Comparison of ENCODE assay signal across 8 cellular contexts in the genomic region with DNA sequence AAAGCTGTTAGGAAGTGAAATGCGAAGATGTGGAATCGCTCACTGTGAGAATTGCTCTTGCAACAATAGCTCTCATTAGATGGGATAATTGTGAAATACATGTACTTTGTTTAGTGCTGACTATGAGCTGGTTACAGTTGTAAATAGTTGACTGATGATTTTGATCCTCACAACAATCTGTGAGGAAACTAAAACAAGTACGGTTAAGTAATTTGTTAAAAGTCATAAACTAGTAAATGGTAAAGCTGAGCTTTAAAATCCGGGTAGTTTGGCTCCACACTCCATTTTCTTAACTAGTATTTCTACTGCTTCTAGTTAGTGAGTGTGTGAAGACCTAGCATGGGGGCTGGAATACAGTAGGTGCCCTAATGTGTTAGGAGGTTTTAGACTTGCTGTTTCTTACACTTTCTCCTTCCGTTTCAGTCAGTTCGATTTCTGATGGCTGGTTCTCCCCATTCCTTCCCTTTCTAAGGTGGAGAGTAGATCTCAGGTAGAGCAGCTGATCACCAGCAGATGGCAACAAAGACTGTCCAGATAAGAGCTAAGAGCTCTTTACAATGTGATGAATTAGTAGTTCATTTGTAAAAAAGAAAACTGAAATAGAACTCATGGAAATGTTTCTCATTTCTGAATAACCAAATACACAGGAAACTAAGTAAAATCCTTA. TPM values are rescaled to one million over a fixed set of nuclear protein-coding genes. Genes with fewer than 3 reads are reported as not detected.
DNase-seq lines count a peak whose midpoint lies in the region; ATAC-seq and TF ChIP-seq lines count a peak whose summit lies in the region.

No MANE protein-coding gene starts in this region.

- H3K4me1 ChIP-seq in KMS-11 (ENCODE audit: low read depth, poor library complexity, severe bottlenecking) (peaks cover 18% of the 10 kb centered on the region), OCI-LY7 (ENCODE audit: insufficient read depth, low read length, poor library complexity, severe bottlenecking) (peaks cover 32% of the 10 kb centered on the region), body of pancreas (peaks cover 34% of the 10 kb centered on the region), liver (ENCODE audit: control insufficient read depth in 4 of 4, insufficient read depth in 4 of 4, low read length in 3 of 4) (peaks cover 2 to 29% (median 4%) of the 10 kb centered on the region in 4 donors), uterus (peaks cover 0 to 12% of the 10 kb centered on the region in 2 donors)

- TF ChIP-seq POLR2A in body of pancreas (IDR thresholded peaks at IDR 0.05): no peak
- TF ChIP-seq POLR2A in uterus (IDR thresholded peaks at IDR 0.05): no peak

- H3K27me3 ChIP-seq in KMS-11 (ENCODE audit: insufficient read depth, low read depth): no peaks in the 10 kb centered on the region
- H3K27me3 ChIP-seq in body of pancreas: no peaks in the 10 kb centered on the region
- no peaks in the 10 kb centered on the region for H3K27me3 ChIP-seq in liver (ENCODE audit: control insufficient read depth in 4 of 4, insufficient read depth in 4 of 4, low read length in 3 of 4)
- H3K27me3 ChIP-seq in uterus: peaks cover 0 to 4% of the 10 kb centered on the region in 2 donors

- H3K9ac ChIP-seq in KMS-11 (no peak overlapping the region), liver (ENCODE audit: low read depth in 1 of 2, low read length in 2 of 2) (no peak overlapping the region)

- TF ChIP-seq RAD21 in liver (IDR thresholded peaks at IDR 0.05): peak; percentile 85 to 91

- POLR2A ChIA-PET in OCI-LY7 (lab: Charles Lee): interaction anchor here (0.9 to 3.5 kb wide), 7 partner anchors 8 to 369 kb away, joined by 3 to 12 read pairs (median 3); a partner anchor contains a TSS

- no peaks in the 10 kb centered on the region for H3K9me2 ChIP-seq in OCI-LY7 (ENCODE audit: insufficient read depth, low read length)

- H3K9me3 ChIP-seq in OCI-LY7 (ENCODE audit: low read length) (no peaks in the 10 kb centered on the region), body of pancreas (no peaks in the 10 kb centered on the region), liver (ENCODE audit: control insufficient read depth in 4 of 4, low read length in 3 of 4) (no peaks in the 10 kb centered on the region), uterus (no peaks in the 10 kb centered on the region)

- peak overlapping the region; percentile 2 for H3K4me2 ChIP-seq in KMS-11
- H3K4me2 ChIP-seq in OCI-LY7 (ENCODE audit: low read length): peak overlapping the region; percentile 11; the same call in 1 of the 2 replicates

- DNase-seq in AG09309 (ENCODE audit: low read depth): no peak
- peak; percentile 44 for DNase-seq in GM10266 (ENCODE audit: extremely low spot score)
- peak; percentile 56 for DNase-seq in OCI-LY7 (ENCODE audit: low spot score)
- peak; percentile 26 to 61 (median 49) for DNase-seq in body of pancreas
- DNase-seq in uterus: no peak

- no peaks in the 10 kb centered on the region for H4K20me1 ChIP-seq in KMS-11 (ENCODE audit: insufficient read depth)
- H4K20me1 ChIP-seq in OCI-LY7 (ENCODE audit: insufficient read depth, low read length): no peaks in the 10 kb centered on the region

- H3K27ac ChIP-seq in KMS-11 (no peak overlapping the region), OCI-LY7 (ENCODE audit: low read depth, low read length, poor library complexity, severe bottlenecking) (no peak overlapping the region), body of pancreas (no peak overlapping the region), liver (ENCODE audit: low read depth in 1 of 2, low read length in 2 of 2) (no peak overlapping the region), uterus (no peak overlapping the region)

- H3K79me2 ChIP-seq in KMS-11 (ENCODE audit: insufficient read depth, low read depth) (no peaks in the 10 kb centered on the region), OCI-LY7 (ENCODE audit: insufficient read depth, low read depth, low read length) (no peaks in the 10 kb centered on the region)

- BruUV-seq in OCI-LY7 (replicated peaks; lab: Mats Ljungman, UMichigan): no TSS peak

- H3K4me3 ChIP-seq in AG09309 (ENCODE audit: control insufficient read depth, low read depth, low read length) (no peak overlapping the region), KMS-11 (IDR thresholded peaks at IDR 0.05; ENCODE audit: insufficient read depth, low read depth, low read length) (no peak overlapping the region), OCI-LY7 (ENCODE audit: low read depth, low read length, poor library complexity, severe bottlenecking) (no peak overlapping the region), body of pancreas (no peak overlapping the region), liver (ENCODE audit: low read depth in 1 of 3, low read length in 3 of 3) (no peak overlapping the region), uterus (no peak overlapping the region)

- intact Hi-C loops in OCI-LY7 (cut with micrococcal nuclease; ENCODE audit: unreplicated experiment) (loop anchor here (1.0 to 10.0 kb wide), 6 partner anchors 98 to 1136 kb away; a partner anchor contains a TSS), body of pancreas (cut with DNase I) (loop anchor here (5.0 to 10.0 kb wide), 2 partner anchors 114 to 371 kb away; no protein-coding TSS in a partner anchor), uterus (cut with DNase I; ENCODE audit: low total_unique reads) (no loop called here)

- ATAC-seq in body of pancreas (no peak), HG02623 (IDR thresholded peaks at IDR 0.05; ENCODE audit: unreplicated experiment) (no peak)

- CTCF ChIA-PET in OCI-LY7 (lab: Charles Lee; ENCODE audit: unreplicated experiment): interaction anchor here (0.5 to 3.4 kb wide), 18 partner anchors 10 to 1219 kb away, joined by 3 to 41 read pairs (median 4); a partner anchor contains a TSS

- H2AFZ ChIP-seq in KMS-11 (ENCODE audit: low read depth): peak overlapping the region; percentile 43; the same call in 1 of the 2 replicates
- H2AFZ ChIP-seq in OCI-LY7 (ENCODE audit: low read length): peak overlapping the region; percentile 9; the same call in 1 of the 2 replicates

- no peaks in the 10 kb centered on the region for H3K36me3 ChIP-seq in KMS-11 (ENCODE audit: insufficient read depth)
- H3K36me3 ChIP-seq in OCI-LY7 (ENCODE audit: insufficient read depth, low read length): no peaks in the 10 kb centered on the region
- H3K36me3 ChIP-seq in body of pancreas (replicated peaks in 1 of 2; ENCODE audit: insufficient read depth in 1 of 2, low read depth in 2 of 2): no peaks in the 10 kb centered on the region
- H3K36me3 ChIP-seq in liver (ENCODE audit: control insufficient read depth in 4 of 4, insufficient read depth in 3 of 4, low read depth in 1 of 4, low read length in 3 of 4): no peaks in the 10 kb centered on the region
- H3K36me3 ChIP-seq in uterus: no peaks in the 10 kb centered on the region

- WGBS in body of pancreas, 2 donors: 45 to 47% methylated on average over 6 of the region's 6 CpGs
- WGBS in liver: 31% methylated on average over 6 of the region's 6 CpGs

- TF ChIP-seq CTCF in AG09309 (IDR thresholded peaks at IDR 0.05; ENCODE audit: control insufficient read depth, insufficient read depth, low read depth, low read length, missing control alignments): peak; percentile 66
- peak; percentile 78 for TF ChIP-seq CTCF in GM10266 (IDR thresholded peaks at IDR 0.05; ENCODE audit: control insufficient read depth, insufficient read depth, low read depth, missing control alignments)
- peak; percentile 61 for TF ChIP-seq CTCF in KMS-11 (conservative IDR thresholded peaks at IDR 0.05; ENCODE audit: low read depth, low read length)
- TF ChIP-seq CTCF in OCI-LY7 (conservative IDR thresholded peaks at IDR 0.05; ENCODE audit: low read length): peak; percentile 85
- TF ChIP-seq CTCF in body of pancreas (IDR thresholded peaks at IDR 0.05): peak in 6 of 7 experiments; percentile 37 to 64 (median 56)
- TF ChIP-seq CTCF in liver (IDR thresholded peaks at IDR 0.05; ENCODE audit: low read depth, low read length, missing input control): peak; percentile 65
- TF ChIP-seq CTCF in uterus (IDR thresholded peaks at IDR 0.05): peak; percentile 25 to 44 (median 34)

TF ChIP-seq in liver, 16 proteins besides CTCF, POLR2A, EP300 and RAD21:
- no peak for TF ChIP-seq GABPA (IDR thresholded peaks at IDR 0.05 in 1 of 2, conservative IDR thresholded peaks at IDR 0.05 in 1 of 2)
TF ChIP-seq in liver: peak in this region for 0.

RNA-seq across cellular contexts. Expression of a gene that starts 16.3 kb away (rescaled TPM):
- 22.5 and 24.8 TPM in 2 replicates for total RNA-seq in OCI-LY7 (2014; rRNA removed; shearing (Covaris generic))
- total RNA-seq in OCI-LY7 (2022) (38.0 and 38.6 TPM in 2 replicates), body of pancreas (10 to 100 TPM in 1 of 2 donors, 1 to 10 TPM in 1; 7.6 to 29.1 TPM), liver (1 to 10 TPM; 5.8 to 7.5 TPM), uterus (10 to 100 TPM in 3 of 4 donors, 1 to 10 TPM in 1; 5.6 to 20.6 (median 12.9) TPM)
- 1 to 10 TPM; 3.2 to 8.2 TPM for polyA plus RNA-seq in liver

Comparison
In these comparisons a context has a peak if more than half of its experiments do, and no peak if none do; other contexts are left out.
1. DNase-seq: peak in GM10266 (single experiment), OCI-LY7 (single experiment) and body of pancreas (4 of 4); none in AG09309 (single experiment) and uterus (0 of 2).
2. CTCF ChIP-seq: peak in every context shown above with its lines; median percentile 85 in OCI-LY7; 78 in GM10266; 66 in AG09309; 65 in liver; 61 in KMS-11; 56 in body of pancreas; 34 in uterus.